18 cellular contexts compared by ENCODE assay signal in genomic region chr1:55147504-55147903, GRCh38.
"Had no signal": no experiment of that assay in that cellular context is flagged by ENCODE, and none has a peak within 500 bp of the region (broad histone marks: within the 10 kb centered on the region; RNA-seq: fewer than 3 reads in every experiment).

No MANE protein-coding gene starts in this region.

- H3K4me1 ChIP-seq: neural progenitor cell, testis had no signal

- H3K4me3 Mint-ChIP-seq: activated CD4-positive, alpha-beta T cell treated with anti-CD3 and anti-CD28 coated beads, Interleukin-2, amount 10 ng/mL, durations not matched to agents 24 days and 14 days; activated T-helper 1 cell treated with anti-CD3 and anti-CD28 coated beads, Interleukin-12 subunit alpha, Interleukin-12 subunit beta, Interleukin-2, Interleukin-4 antibody, amounts not matched to agents 30 ng/mL and 10 ng/mL and 1 ng/mL, durations not matched to agents 14 hours and 24 hours and 36 hours; immature natural killer cell; neural progenitor cell; T-helper 1 cell treated with Interleukin-12 subunit alpha and Interleukin-12 subunit beta and Interleukin-4 antibody, amounts not matched to agents 30 μg/mL and 1 μg/mL, for 36 hours had no signal

- H3K27me3 Mint-ChIP-seq: activated CD4-positive, alpha-beta T cell treated with anti-CD3 and anti-CD28 coated beads, Interleukin-2, amount 10 ng/mL, durations not matched to agents 24 days and 14 days had no signal

- H3K36me3 ChIP-seq: ovary had no signal

- DNase-seq: activated CD4-positive, alpha-beta T cell treated with anti-CD3 and anti-CD28 coated beads, Interleukin-2, amount 10 ng/mL, durations not matched to agents 24 days and 14 days; activated CD4-positive, CD25-positive, alpha-beta regulatory T cell; activated CD8-positive, alpha-beta memory T cell treated with anti-CD3 and anti-CD28 coated beads for 24 hours; brain microvascular endothelial cell; cortex of kidney; effector CD4-positive, alpha-beta T cell; immature natural killer cell; midbrain; stimulated activated CD4-positive, alpha-beta T cell treated with anti-CD3 and anti-CD28 coated beads, Interleukin-1b, Interleukin-23, amount 100 ng/mL, for 48 hours had no signal

- H3K4me1 Mint-ChIP-seq: neural progenitor cell had no signal

- H3K27ac ChIP-seq: brain microvascular endothelial cell, neural progenitor cell, ovary, stomach, testis, upper lobe of left lung had no signal

- H3K9me3 ChIP-seq: ovary, stomach, testis, upper lobe of left lung had no signal

- H3K9me3 Mint-ChIP-seq: activated CD4-positive, alpha-beta T cell treated with anti-CD3 and anti-CD28 coated beads, Interleukin-2, amount 10 ng/mL, durations not matched to agents 24 days and 14 days; activated T-helper 1 cell treated with anti-CD3 and anti-CD28 coated beads, Interleukin-12 subunit alpha, Interleukin-12 subunit beta, Interleukin-2, Interleukin-4 antibody, amounts not matched to agents 30 ng/mL and 10 ng/mL and 1 ng/mL, durations not matched to agents 14 hours and 24 hours and 36 hours; immature natural killer cell; neural progenitor cell; T-helper 1 cell treated with Interleukin-12 subunit alpha and Interleukin-12 subunit beta and Interleukin-4 antibody, amounts not matched to agents 30 μg/mL and 1 μg/mL, for 36 hours had no signal

- H3K27ac Mint-ChIP-seq: activated CD4-positive, alpha-beta T cell treated with anti-CD3 and anti-CD28 coated beads, Interleukin-2, amount 10 ng/mL, durations not matched to agents 24 days and 14 days; activated T-helper 1 cell treated with anti-CD3 and anti-CD28 coated beads, Interleukin-12 subunit alpha, Interleukin-12 subunit beta, Interleukin-2, Interleukin-4 antibody, amounts not matched to agents 30 ng/mL and 10 ng/mL and 1 ng/mL, durations not matched to agents 14 hours and 24 hours and 36 hours; neural progenitor cell; T-helper 1 cell treated with Interleukin-12 subunit alpha and Interleukin-12 subunit beta and Interleukin-4 antibody, amounts not matched to agents 30 μg/mL and 1 μg/mL, for 36 hours had no signal

- H3K27me3 ChIP-seq: brain microvascular endothelial cell, neural progenitor cell, ovary, stomach, testis, upper lobe of left lung had no signal

- H3K4me3 ChIP-seq: lung, neural progenitor cell, ovary, stomach, testis, upper lobe of left lung had no signal

- ATAC-seq: sciatic nerve had no signal
